ENCODE assay signal across 12 cellular contexts in the genomic region with DNA sequence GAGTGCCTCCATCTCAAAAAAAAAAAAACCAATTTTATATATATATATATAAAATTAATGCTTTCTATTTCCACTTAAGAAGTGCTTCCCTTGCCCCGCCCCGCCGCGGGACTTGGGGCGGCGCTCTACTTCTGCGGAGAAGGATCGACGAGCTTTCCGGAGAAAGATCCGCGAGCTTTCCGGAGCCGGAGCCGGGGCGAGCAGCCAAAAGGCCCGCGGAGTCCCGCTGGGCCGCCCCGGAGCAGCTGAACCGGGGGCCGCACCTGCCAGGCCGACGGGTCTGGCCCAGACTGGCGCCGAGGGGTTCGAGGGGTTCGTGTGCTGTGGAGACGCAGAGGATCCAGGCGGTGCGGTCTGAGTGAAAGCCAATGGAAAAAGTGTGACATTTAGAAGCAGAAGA. TPM values are rescaled to one million over a fixed set of nuclear protein-coding genes. Genes with fewer than 3 reads are reported as not detected.
DNase-seq lines count a peak whose midpoint lies in the region; ATAC-seq and TF ChIP-seq lines count a peak whose summit lies in the region.
"Had no signal": no experiment of that assay in that cellular context is flagged by ENCODE, and none has a peak within 500 bp of the region (broad histone marks: within the 10 kb centered on the region; RNA-seq: fewer than 3 reads in every experiment).

No MANE protein-coding gene starts in this region.

- H3K9me3 Mint-ChIP-seq in naive thymus-derived CD4-positive, alpha-beta T cell = peaks cover 0 to 29% (median 12%) of the 10 kb centered on the region in 11 donors

- H4K91ac ChIP-seq in neuronal stem cell (ENCODE audit: low read depth, low read length, poor library complexity) = no peak overlapping the region

- no peak overlapping the region for H2BK12ac ChIP-seq in neuronal stem cell (ENCODE audit: low read length)

- CTCF ChIA-PET in naive thymus-derived CD4-positive, alpha-beta T cell (lab: Charles Lee) = no interaction called here
- CTCF ChIA-PET in PC-9 (lab: Charles Lee) = interaction anchor here (0.6 to 0.7 kb wide), 2 partner anchors 200 to 1262 kb away, joined by 3 to 28 read pairs; no protein-coding TSS in a partner anchor

- no peak overlapping the region for H3K14ac ChIP-seq in neuronal stem cell (ENCODE audit: low read length)

- no peak overlapping the region for H3K4me3 ChIP-seq in naive thymus-derived CD4-positive, alpha-beta T cell (ENCODE audit: low read length)
- H3K4me3 ChIP-seq in PC-9 (no peak overlapping the region), neuronal stem cell (ENCODE audit: low read length in 2 of 2) (no peak overlapping the region)

- H3K4me1 ChIP-seq in naive thymus-derived CD4-positive, alpha-beta T cell (ENCODE audit: control insufficient read depth in 2 of 2, insufficient read depth in 2 of 2, low read length in 2 of 2) = no peaks in the 10 kb centered on the region
- no peaks in the 10 kb centered on the region for H3K4me1 ChIP-seq in PC-9 (replicated peaks; ENCODE audit: insufficient read depth)
- H3K4me1 ChIP-seq in neuronal stem cell (ENCODE audit: control insufficient read depth in 2 of 2, insufficient read depth in 1 of 2, low read depth in 1 of 2, low read length in 2 of 2) = no peaks in the 10 kb centered on the region

- H3K36me3 ChIP-seq in naive thymus-derived CD4-positive, alpha-beta T cell (ENCODE audit: control insufficient read depth in 2 of 3, insufficient read depth in 3 of 3, low read length in 3 of 3) = no peaks in the 10 kb centered on the region
- no peaks in the 10 kb centered on the region for H3K36me3 ChIP-seq in PC-9 (ENCODE audit: low read depth)
- no peaks in the 10 kb centered on the region for H3K36me3 ChIP-seq in neuronal stem cell (replicated peaks in 1 of 2; ENCODE audit: control insufficient read depth in 2 of 2, insufficient read depth in 2 of 2, low read length in 2 of 2)

- H3F3A ChIP-seq in PC-9 (ENCODE audit: insufficient read depth, low read depth) = no peaks in the 10 kb centered on the region

- no peaks in the 10 kb centered on the region for H3K27me3 ChIP-seq in naive thymus-derived CD4-positive, alpha-beta T cell (ENCODE audit: control insufficient read depth in 2 of 2, insufficient read depth in 2 of 2, low read length in 2 of 2)
- H3K27me3 ChIP-seq in PC-9 (ENCODE audit: insufficient read depth, low read depth) (no peaks in the 10 kb centered on the region), neuronal stem cell (ENCODE audit: control insufficient read depth in 3 of 3, insufficient read depth in 3 of 3, low read depth in 1 of 3, low read length in 3 of 3) (peaks cover 0 to 2% (median 0%) of the 10 kb centered on the region in 3 experiments)

- TF ChIP-seq CTCF in PC-9 (conservative IDR thresholded peaks at IDR 0.05) = no peak

- peaks cover 41 to 57% (median 52%) of the 10 kb centered on the region in 5 donors for H3K27me3 Mint-ChIP-seq in naive thymus-derived CD4-positive, alpha-beta T cell

- peaks cover 0 to 14% (median 2%) of the 10 kb centered on the region in 7 donors for H3K4me1 Mint-ChIP-seq in naive thymus-derived CD4-positive, alpha-beta T cell

- POLR2A ChIA-PET in naive thymus-derived CD4-positive, alpha-beta T cell (lab: Charles Lee) = no interaction called here
- POLR2A ChIA-PET in PC-9 (lab: Charles Lee; ENCODE audit: unreplicated experiment) = no interaction called here

- BruUV-seq in PC-9 (replicated peaks; lab: Mats Ljungman, UMichigan) = no TSS peak

- H3K79me1 ChIP-seq in neuronal stem cell (ENCODE audit: low read depth, low read length) = no peaks in the 10 kb centered on the region

- H2AFZ ChIP-seq in PC-9 = no peak overlapping the region
- no peak overlapping the region for H2AFZ ChIP-seq in neuronal stem cell (ENCODE audit: low read length)

- H3K36me3 Mint-ChIP-seq in naive thymus-derived CD4-positive, alpha-beta T cell = peaks cover 0 to 8% (median 4%) of the 10 kb centered on the region in 5 donors

- H2BK5ac ChIP-seq in neuronal stem cell (ENCODE audit: low read length) = no peak overlapping the region

- H2BK15ac ChIP-seq in neuronal stem cell (ENCODE audit: low read length) = no peak overlapping the region

- DNase-seq in stimulated activated CD4-positive, alpha-beta T cell treated with anti-CD3 and anti-CD28 coated beads, Interleukin-12 subunit alpha, Interleukin-12 subunit beta, amount 100 ng/mL, for 4 hours = peak; percentile 23
- no peak for DNase-seq in stimulated activated CD4-positive, alpha-beta T cell treated with anti-CD3 and anti-CD28 coated beads, Interleukin-4, amount 100 ng/mL, for 24 hours
- DNase-seq in fibroblast of gingiva (ENCODE audit: low read depth) (peak; percentile 60), mesenteric fat pad (ENCODE audit: low spot score) (no peak), PC-9 (no peak), neuronal stem cell (ENCODE audit: low spot score) (no peak), cerebellar nuclear complex (lab: John Stamatoyannopoulos, UW) (no peak)
- peak in 3 of 9 donors; percentile 2 to 18 (median 6) for DNase-seq in naive thymus-derived CD4-positive, alpha-beta T cell
- DNase-seq: activated CD4-positive, alpha-beta memory T cell treated with anti-CD3 and anti-CD28 coated beads for 36 hours; NCI-H345 had no signal

- intact Hi-C loops in naive thymus-derived CD4-positive, alpha-beta T cell (cut with micrococcal nuclease) = no loop called here
- intact Hi-C loops in PC-9 (cut with micrococcal nuclease; ENCODE audit: unreplicated experiment) = no loop called here

- no peak overlapping the region for H3K9ac ChIP-seq in neuronal stem cell (ENCODE audit: low read depth, low read length, poor library complexity)

- H3K4me2 ChIP-seq in PC-9 (no peak overlapping the region), neuronal stem cell (ENCODE audit: insufficient read depth, low read length, poor library complexity, severe bottlenecking) (no peak overlapping the region)

- H3K27ac Mint-ChIP-seq in naive thymus-derived CD4-positive, alpha-beta T cell = no peak overlapping the region
- H3K27ac Mint-ChIP-seq: activated CD4-positive, alpha-beta memory T cell treated with anti-CD3 and anti-CD28 coated beads for 36 hours; stimulated activated naive CD8-positive, alpha-beta T cell treated with anti-CD3 and anti-CD28 coated beads, Interleukin-15, Interleukin-2, amounts not matched to agents 100 ng/mL and 50 ng/mL, for 24 hours had no signal

- ATAC-seq in naive thymus-derived CD4-positive, alpha-beta T cell = peak; percentile 34
- ATAC-seq: HCT116 had no signal

- H3K23ac ChIP-seq in neuronal stem cell (ENCODE audit: low read depth, low read length, poor library complexity) = no peak overlapping the region

- no peaks in the 10 kb centered on the region for H3K9me3 ChIP-seq in naive thymus-derived CD4-positive, alpha-beta T cell (ENCODE audit: control insufficient read depth in 2 of 3, low read length in 3 of 3)
- H3K9me3 ChIP-seq in PC-9 (ENCODE audit: insufficient read depth, low read depth) = no peaks in the 10 kb centered on the region
- H3K9me3 ChIP-seq in neuronal stem cell (replicated peaks in 1 of 2; ENCODE audit: control insufficient read depth in 2 of 2, insufficient read depth in 1 of 2, low read depth in 1 of 2, low read length in 2 of 2) = peaks cover 0 to 7% of the 10 kb centered on the region in 2 donors

- H3K9me2 ChIP-seq in PC-9 (ENCODE audit: insufficient read depth) = no peaks in the 10 kb centered on the region

- H3K4ac ChIP-seq in neuronal stem cell (ENCODE audit: low read length) = no peak overlapping the region

- H3K79me2 ChIP-seq in PC-9 (ENCODE audit: low read depth) = no peaks in the 10 kb centered on the region

- no peaks in the 10 kb centered on the region for H4K20me1 ChIP-seq in PC-9 (ENCODE audit: insufficient read depth)

- peak overlapping the region in 7 of 10 donors; percentile 6 to 56 (median 49) for H3K4me3 Mint-ChIP-seq in naive thymus-derived CD4-positive, alpha-beta T cell
- H3K4me3 Mint-ChIP-seq: activated CD4-positive, alpha-beta memory T cell treated with anti-CD3 and anti-CD28 coated beads for 36 hours; stimulated activated naive CD8-positive, alpha-beta T cell treated with anti-CD3 and anti-CD28 coated beads, Interleukin-15, Interleukin-2, amounts not matched to agents 100 ng/mL and 50 ng/mL, for 24 hours had no signal

- no peak overlapping the region for H3K27ac ChIP-seq in naive thymus-derived CD4-positive, alpha-beta T cell (ENCODE audit: low read depth, low read length)
- no peak overlapping the region for H3K27ac ChIP-seq in PC-9
- H3K27ac ChIP-seq in neuronal stem cell (replicated peaks; ENCODE audit: low read length) = no peak overlapping the region

- WGBS in neuronal stem cell (ENCODE audit: extremely low coverage in 2 of 2, insufficient read length in 2 of 2, insufficient replicate concordance in 1 of 2), 2 donors = no CpG with 5 or more reads among the region's 32 CpGs

- H4K8ac ChIP-seq in neuronal stem cell (ENCODE audit: low read depth, low read length) = no peak overlapping the region

- H2BK120ac ChIP-seq in neuronal stem cell (ENCODE audit: low read depth, low read length) = no peak overlapping the region

- no peak overlapping the region for H3K18ac ChIP-seq in neuronal stem cell (ENCODE audit: low read length)

- H2AK5ac ChIP-seq in neuronal stem cell (ENCODE audit: low read depth, low read length) = no peak overlapping the region

RNA-seq across cellular contexts. Expression of a gene that starts 50.7 kb away (rescaled TPM):
- under 1 TPM in 1 of 5 experiments, not detected in 4; 0.43 TPM for total RNA-seq in naive thymus-derived CD4-positive, alpha-beta T cell
- polyA plus RNA-seq in naive thymus-derived CD4-positive, alpha-beta T cell = not detected
- total RNA-seq in mesenteric fat pad (not detected), PC-9 (2021) (0.55 and 0.85 TPM in 2 replicates)
- polyA plus RNA-seq in neuronal stem cell (2013, experiment 1 of 2) = 5.1 TPM
- 5.9 TPM for polyA plus RNA-seq in neuronal stem cell (2013, experiment 2 of 2)

Comparison
In these comparisons a context has a peak if more than half of its experiments do, and no peak if none do; other contexts are left out.
1. DNase-seq: peak in stimulated activated CD4-positive, alpha-beta T cell treated with anti-CD3 and anti-CD28 coated beads, Interleukin-12 subunit alpha, Interleukin-12 subunit beta, amount 100 ng/mL, for 4 hours (single experiment) and fibroblast of gingiva (single experiment); none in stimulated activated CD4-positive, alpha-beta T cell treated with anti-CD3 and anti-CD28 coated beads, Interleukin-4, amount 100 ng/mL, for 24 hours (single experiment), mesenteric fat pad (single experiment), PC-9 (0 of 2), neuronal stem cell (single experiment) and cerebellar nuclear complex (0 of 2).